In the genomic region with DNA sequence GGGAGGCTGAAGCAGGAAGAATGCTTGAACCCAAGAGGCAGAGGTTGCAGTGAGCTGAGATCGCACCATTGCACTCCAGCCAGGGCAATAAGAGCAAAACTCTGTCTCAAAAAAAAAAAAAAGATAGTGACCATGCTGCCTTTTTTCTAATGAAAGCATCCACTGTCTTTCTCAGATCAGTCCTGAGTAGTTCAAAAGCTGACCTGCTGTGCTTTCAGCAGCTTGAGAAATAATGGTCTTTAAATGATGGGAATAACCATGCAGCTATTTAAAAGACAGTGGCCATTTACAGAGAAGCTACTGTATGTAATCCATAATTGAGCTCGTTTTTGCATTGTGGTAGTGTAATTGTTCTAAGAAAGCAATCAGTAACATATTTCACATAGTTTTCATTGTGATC, we compare ENCODE assay signal across 18 cellular contexts. TPM values are rescaled to one million over a fixed set of nuclear protein-coding genes. Genes with fewer than 3 reads are reported as not detected.
DNase-seq lines count a peak whose midpoint lies in the region; ATAC-seq and TF ChIP-seq lines count a peak whose summit lies in the region.
"Had no signal": no experiment of that assay in that cellular context is flagged by ENCODE, and none has a peak within 500 bp of the region (broad histone marks: within the 10 kb centered on the region; RNA-seq: fewer than 3 reads in every experiment).

No MANE protein-coding gene starts in this region.

- intact Hi-C loops in left ventricle myocardium superior (cut with micrococcal nuclease), result no loop called here

- DNase-seq in cardiac muscle cell (ENCODE audit: low read depth in 1 of 2, low spot score in 1 of 2) (no peak), left ventricle myocardium superior (no peak), epithelial cell of prostate (ENCODE audit: low read depth, low spot score) (no peak), neural crest cell (ENCODE audit: low read depth, low spot score) (no peak), type B pancreatic cell (ENCODE audit: extremely low spot score, unreplicated experiment) (no peak), HT-29 (ENCODE audit: low spot score) (no peak), NAMALWA (ENCODE audit: low spot score) (no peak)
- DNase-seq in stimulated activated CD4-positive, alpha-beta T cell treated with anti-CD3 and anti-CD28 coated beads, Interleukin-1b, Interleukin-23, amount 100 ng/mL, for 48 hours, result no peak
- DNase-seq: DMS 273 treated with DMSO at 0.1 percent for 48 hours, GDM1, IMR-90, Karpas-422, MM.1S, NCI-H187, NCI-H446, NCI-H69, SIG-M5 had no signal

- no peak for TF ChIP-seq CTCF in cardiac muscle cell (IDR thresholded peaks at IDR 0.05; ENCODE audit: low read depth, low read length)
- TF ChIP-seq CTCF in neural crest cell (conservative IDR thresholded peaks at IDR 0.05), result no peak
- no peak for TF ChIP-seq CTCF in type B pancreatic cell (conservative IDR thresholded peaks at IDR 0.05)

- H3K36me3 ChIP-seq in cardiac muscle cell, result peaks cover 66% of the 10 kb centered on the region

- H3K27me3 ChIP-seq in cardiac muscle cell, result no peaks in the 10 kb centered on the region
- H3K27me3 ChIP-seq: BLaER1 had no signal

- H3K27me3 Mint-ChIP-seq in neural crest cell (ENCODE audit: low read depth), result no peaks in the 10 kb centered on the region
- H3K27me3 Mint-ChIP-seq in type B pancreatic cell, result no peaks in the 10 kb centered on the region

- H3K27ac Mint-ChIP-seq in neural crest cell (ENCODE audit: unreplicated experiment), result no peak overlapping the region
- peak overlapping the region; percentile 87 for H3K27ac Mint-ChIP-seq in type B pancreatic cell

- H3K9me3 ChIP-seq in cardiac muscle cell (ENCODE audit: low read depth), result no peaks in the 10 kb centered on the region
- H3K9me3 ChIP-seq: BLaER1 had no signal

- H3K4me3 Mint-ChIP-seq in neural crest cell (peak overlapping the region; percentile 41), type B pancreatic cell (no peak overlapping the region)

- ATAC-seq in left ventricle myocardium superior, result no peak

- H3K27ac ChIP-seq in cardiac muscle cell (peak overlapping the region; percentile 30), epithelial cell of prostate (peak overlapping the region; percentile 27)
- H3K27ac ChIP-seq: BLaER1 had no signal

- H3K4me1 ChIP-seq in cardiac muscle cell (ENCODE audit: low read depth), result no peaks in the 10 kb centered on the region

- H3K36me3 Mint-ChIP-seq in neural crest cell (ENCODE audit: low read depth) (no peaks in the 10 kb centered on the region), type B pancreatic cell (peaks cover 33% of the 10 kb centered on the region)

- H3K9me3 Mint-ChIP-seq in neural crest cell, result no peaks in the 10 kb centered on the region
- no peaks in the 10 kb centered on the region for H3K9me3 Mint-ChIP-seq in type B pancreatic cell

- H3K4me1 Mint-ChIP-seq in neural crest cell (peaks cover 28% of the 10 kb centered on the region), type B pancreatic cell (ENCODE audit: unreplicated experiment) (peaks cover 14% of the 10 kb centered on the region)

- no peak overlapping the region for H3K4me3 ChIP-seq in cardiac muscle cell
- H3K4me3 ChIP-seq: BLaER1 had no signal

RNA-seq across cellular contexts. Expression of a gene that starts 36.1 kb away (rescaled TPM):
- total RNA-seq in cardiac muscle cell (231 and 335 TPM in 2 replicates), left ventricle myocardium superior (836 TPM), neural crest cell (91.9 and 98.7 TPM in 2 replicates), type B pancreatic cell (ENCODE audit: low replicate concordance) (193 and 287 TPM in 2 replicates)
- polyA plus RNA-seq in cardiac muscle cell, result 629 and 743 TPM in 2 replicates
- 91.7 and 98.4 TPM in 2 replicates for total RNA-seq in HT-29 (2014; rRNA removed; shearing (Covaris generic))
